Comparison of ENCODE assay signal across 9 cellular contexts in genomic region chr11:72573380-72573949, GRCh38.
A peak's percentile ranks its signal among the peaks of the same experiment; 100 is the strongest.
DNase-seq lines count a peak whose midpoint lies in the region; ATAC-seq and TF ChIP-seq lines count a peak whose summit lies in the region.
"Had no signal": no experiment of that assay in that cellular context is flagged by ENCODE, and none has a peak within 500 bp of the region (broad histone marks: within the 10 kb centered on the region; RNA-seq: fewer than 3 reads in every experiment).

No MANE protein-coding gene starts in this region.

- DNase-seq in activated T-cell treated with anti-CD3 and anti-CD28 coated beads, Interleukin-2, amount 50 U/mL, for 4 hours, result no peak
- no peak for DNase-seq in activated T-cell treated with anti-CD3 and anti-CD28 coated beads, Interleukin-2, amount 50 U/mL, for 1 hour
- DNase-seq in NCI-H1436 treated with DMSO at 0.1 percent for 48 hours (lab: John Stamatoyannopoulos, UW) (peak; percentile 3), amniotic epithelial cell (ENCODE audit: low read depth) (peak; percentile 50), iris pigment epithelial cell (ENCODE audit: low read depth) (peak; percentile 37), tibial artery (peak in 1 of 2 donors; percentile 20), T1000 (lab: John Stamatoyannopoulos, UW) (no peak), midbrain (lab: John Stamatoyannopoulos, UW) (no peak)

- peak; percentile 40 to 48 for TF ChIP-seq CTCF in tibial artery (IDR thresholded peaks at IDR 0.05)

- H3K4me1 Mint-ChIP-seq in activated T-cell treated with anti-CD3 and anti-CD28 coated beads, Interleukin-2, amount 50 U/mL, for 4 hours (ENCODE audit: low read depth), result peaks cover 8% of the 10 kb centered on the region

- H3K27me3 Mint-ChIP-seq in activated T-cell treated with anti-CD3 and anti-CD28 coated beads, Interleukin-2, amount 50 U/mL, for 4 hours (ENCODE audit: low read depth), result peaks cover 9% of the 10 kb centered on the region

- no peak overlapping the region for H3K27ac ChIP-seq in tibial artery

- H3K9me3 Mint-ChIP-seq in activated T-cell treated with anti-CD3 and anti-CD28 coated beads, Interleukin-2, amount 50 U/mL, for 4 hours, result no peaks in the 10 kb centered on the region
- H3K9me3 Mint-ChIP-seq: central memory CD8-positive, alpha-beta T cell had no signal

- no peak overlapping the region for H3K4me3 ChIP-seq in tibial artery

- no peak overlapping the region for H3K4me3 Mint-ChIP-seq in activated T-cell treated with anti-CD3 and anti-CD28 coated beads, Interleukin-2, amount 50 U/mL, for 4 hours
- H3K4me3 Mint-ChIP-seq: central memory CD8-positive, alpha-beta T cell had no signal

- H3K4me1 ChIP-seq in tibial artery, result peaks cover 0 to 3% (median 0%) of the 10 kb centered on the region in 4 donors

- no peaks in the 10 kb centered on the region for H3K36me3 ChIP-seq in tibial artery

- peaks cover 0 to 39% of the 10 kb centered on the region in 2 donors for H3K27me3 ChIP-seq in tibial artery

- no peaks in the 10 kb centered on the region for H3K36me3 Mint-ChIP-seq in activated T-cell treated with anti-CD3 and anti-CD28 coated beads, Interleukin-2, amount 50 U/mL, for 4 hours (ENCODE audit: insufficient read depth)

- no peaks in the 10 kb centered on the region for H3K9me3 ChIP-seq in tibial artery

- intact Hi-C loops in tibial artery (cut with DNase I; ENCODE audit: low total_unique reads), result no loop called here

- peak; percentile 48 to 59 for ATAC-seq in activated T-cell treated with anti-CD3 and anti-CD28 coated beads, Interleukin-2, amount 50 U/mL, for 4 hours

Comparison
In these comparisons a context has a peak if more than half of its experiments do, and no peak if none do; other contexts are left out.
1. DNase-seq: peak in NCI-H1436 treated with DMSO at 0.1 percent for 48 hours (single experiment), amniotic epithelial cell (single experiment) and iris pigment epithelial cell (single experiment); none in activated T-cell treated with anti-CD3 and anti-CD28 coated beads, Interleukin-2, amount 50 U/mL, for 4 hours (single experiment), activated T-cell treated with anti-CD3 and anti-CD28 coated beads, Interleukin-2, amount 50 U/mL, for 1 hour (single experiment), T1000 (single experiment) and midbrain (single experiment).